In genomic region chr16:14070877-14071575, GRCh38 we compare ENCODE assay signal across 1 cellular context.
TF ChIP-seq lines count a peak whose summit lies in the region.

TSS of gene MRTFB (plus strand) at chr16:14071319. CDS start at chr16:14140607, 69,288 bp downstream.

TF ChIP-seq in HEK293, 187 proteins besides CTCF, POLR2A, EP300 and RAD21 (continued from another document):
- TF ChIP-seq, protein P1, sequence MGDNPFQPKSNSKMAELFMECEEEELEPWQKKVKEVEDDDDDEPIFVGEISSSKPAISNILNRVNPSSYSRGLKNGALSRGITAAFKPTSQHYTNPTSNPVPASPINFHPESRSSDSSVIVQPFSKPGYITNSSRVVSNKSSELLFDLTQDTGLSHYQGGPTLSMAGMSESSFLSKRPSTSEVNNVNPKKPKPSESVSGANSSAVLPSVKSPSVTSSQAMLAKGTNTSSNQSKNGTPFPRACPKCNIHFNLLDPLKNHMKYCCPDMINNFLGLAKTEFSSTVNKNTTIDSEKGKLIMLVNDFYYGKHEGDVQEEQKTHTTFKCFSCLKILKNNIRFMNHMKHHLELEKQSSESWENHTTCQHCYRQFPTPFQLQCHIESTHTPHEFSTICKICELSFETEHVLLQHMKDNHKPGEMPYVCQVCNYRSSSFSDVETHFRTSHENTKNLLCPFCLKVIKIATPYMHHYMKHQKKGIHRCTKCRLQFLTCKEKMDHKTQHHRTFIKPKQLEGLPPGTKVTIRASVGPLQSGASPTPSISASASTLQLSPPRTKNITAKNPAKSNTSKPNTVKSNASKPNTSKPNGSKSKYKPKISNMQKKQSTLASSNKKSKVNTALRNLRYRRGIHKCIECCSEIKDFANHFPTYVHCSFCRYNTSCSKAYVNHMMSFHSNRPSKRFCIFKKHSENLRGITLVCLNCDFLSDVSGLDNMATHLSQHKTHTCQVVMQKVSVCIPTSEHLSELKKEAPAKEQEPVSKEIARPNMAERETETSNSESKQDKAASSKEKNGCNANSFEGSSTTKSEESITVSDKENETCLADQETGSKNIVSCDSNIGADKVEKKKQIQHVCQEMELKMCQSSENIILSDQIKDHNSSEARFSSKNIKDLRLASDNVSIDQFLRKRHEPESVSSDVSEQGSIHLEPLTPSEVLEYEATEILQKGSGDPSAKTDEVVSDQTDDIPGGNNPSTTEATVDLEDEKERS (tag by site-specific recombination; IDR thresholded peaks at IDR 0.05): no peak
- no peak for TF ChIP-seq ZSCAN18 (tag by site-specific recombination; IDR thresholded peaks at IDR 0.05)
- TF ChIP-seq, protein P2, sequence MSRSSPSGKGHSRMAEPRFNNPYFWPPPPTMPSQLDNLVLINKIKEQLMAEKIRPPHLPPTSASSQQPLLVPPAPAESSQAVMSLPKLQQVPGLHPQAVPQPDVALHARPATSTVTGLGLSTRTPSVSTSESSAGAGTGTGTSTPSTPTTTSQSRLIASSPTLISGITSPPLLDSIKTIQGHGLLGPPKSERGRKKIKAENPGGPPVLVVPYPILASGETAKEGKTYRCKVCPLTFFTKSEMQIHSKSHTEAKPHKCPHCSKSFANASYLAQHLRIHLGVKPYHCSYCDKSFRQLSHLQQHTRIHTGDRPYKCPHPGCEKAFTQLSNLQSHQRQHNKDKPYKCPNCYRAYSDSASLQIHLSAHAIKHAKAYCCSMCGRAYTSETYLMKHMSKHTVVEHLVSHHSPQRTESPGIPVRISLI (tag by site-specific recombination; IDR thresholded peaks at IDR 0.05): no peak
TF ChIP-seq in HEK293: peak in this region for 28.
